35 cellular contexts compared by ENCODE assay signal in the genomic region with DNA sequence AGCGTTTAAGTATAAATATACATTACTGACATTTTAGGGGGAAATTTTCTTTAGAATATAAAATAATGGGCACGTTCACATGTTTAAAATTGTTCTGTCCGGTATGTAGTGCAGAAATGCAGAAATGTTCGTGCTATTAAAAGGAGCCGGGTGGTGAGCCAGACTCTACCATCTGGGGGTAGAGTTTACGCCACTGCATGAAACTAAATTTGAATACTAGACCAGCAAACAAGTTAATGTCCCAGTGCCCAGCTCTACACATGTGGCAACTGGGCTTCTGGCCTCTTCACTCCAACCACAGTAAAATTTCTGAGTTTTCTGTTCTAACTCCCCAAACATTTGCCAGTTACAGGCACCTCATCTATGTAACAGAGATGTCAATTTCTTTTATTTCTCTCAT.
"Had no signal": no experiment of that assay in that cellular context is flagged by ENCODE, and none has a peak within 500 bp of the region (broad histone marks: within the 10 kb centered on the region; RNA-seq: fewer than 3 reads in every experiment).

No MANE protein-coding gene starts in this region.

- H3K27me3 ChIP-seq: ascending aorta, body of pancreas, brain microvascular endothelial cell, breast epithelium had no signal

- H3K27ac Mint-ChIP-seq: activated B cell treated with CpG ODN at 0.5 μM for 24 hours; activated CD4-positive, alpha-beta memory T cell treated with anti-CD3 and anti-CD28 coated beads for 36 hours; activated CD4-positive, alpha-beta T cell treated with anti-CD3 and anti-CD28 coated beads, Interleukin-2, amount 10 ng/mL, durations not matched to agents 24 days and 14 days; activated CD8-positive, alpha-beta T cell treated with anti-CD3 and anti-CD28 coated beads for 36 hours; activated naive CD4-positive, alpha-beta T cell treated with anti-CD3 and anti-CD28 coated beads, Interleukin-2, amount 10 ng/mL, durations not matched to agents 7 days and 5 days; activated naive CD4-positive, alpha-beta T cell treated with anti-CD3 and anti-CD28 coated beads, Interleukin-2, amount 50 U/mL, for 24 hours; activated naive CD8-positive, alpha-beta T cell; activated naive CD8-positive, alpha-beta T cell treated with anti-CD3 and anti-CD28 coated beads, Interleukin-2, amount 10 ng/mL, durations not matched to agents 7 days and 5 days; activated naive CD8-positive, alpha-beta T cell treated with anti-CD3 and anti-CD28 coated beads, Interleukin-2, amount 50 U/mL, for 24 hours; activated T-cell treated with anti-CD3 and anti-CD28 coated beads, Interleukin-2, amount 50 U/mL, for 24 hours; activated T-helper 2 cell treated with anti-CD3 and anti-CD28 coated beads, Interferon-gamma antibody, Interleukin-2, Interleukin-4, amounts not matched to agents 10 μg/mL and 5 μg/mL and 100 μg/mL, durations not matched to agents 14 hours and 24 hours and 36 hours; T-helper 1 cell treated with Interleukin-12 subunit alpha and Interleukin-12 subunit beta and Interleukin-4 antibody, amounts not matched to agents 30 μg/mL and 1 μg/mL, for 36 hours; T-helper 2 cell treated with Interferon-gamma antibody and Interleukin-4, amounts not matched to agents 5 μg/mL and 100 μg/mL, for 36 hours had no signal

- H3K4me1 Mint-ChIP-seq: activated B cell treated with CpG ODN at 0.5 μM for 24 hours; activated CD4-positive, alpha-beta T cell treated with anti-CD3 and anti-CD28 coated beads, Interleukin-2, amount 10 ng/mL, durations not matched to agents 24 days and 14 days; activated naive CD4-positive, alpha-beta T cell treated with anti-CD3 and anti-CD28 coated beads, Interleukin-2, amount 10 ng/mL, durations not matched to agents 7 days and 5 days; activated naive CD4-positive, alpha-beta T cell treated with anti-CD3 and anti-CD28 coated beads, Interleukin-2, amount 50 U/mL, for 24 hours; activated naive CD8-positive, alpha-beta T cell treated with anti-CD3 and anti-CD28 coated beads, Interleukin-2, amount 10 ng/mL, durations not matched to agents 7 days and 5 days; activated naive CD8-positive, alpha-beta T cell treated with anti-CD3 and anti-CD28 coated beads, Interleukin-2, amount 50 U/mL, for 24 hours had no signal

- H3K4me3 ChIP-seq: ascending aorta, body of pancreas, breast epithelium had no signal

- ATAC-seq: activated CD8-positive, alpha-beta T cell treated with anti-CD3 and anti-CD28 coated beads for 36 hours; activated naive CD8-positive, alpha-beta T cell treated with anti-CD3 and anti-CD28 coated beads, Interleukin-2, amount 50 U/mL, for 24 hours; body of pancreas had no signal

- H3K36me3 Mint-ChIP-seq: activated CD4-positive, alpha-beta memory T cell treated with anti-CD3 and anti-CD28 coated beads for 36 hours; activated naive CD4-positive, alpha-beta T cell treated with anti-CD3 and anti-CD28 coated beads, Interleukin-2, amount 10 ng/mL, durations not matched to agents 7 days and 5 days; activated naive CD4-positive, alpha-beta T cell treated with anti-CD3 and anti-CD28 coated beads, Interleukin-2, amount 50 U/mL, for 24 hours; activated naive CD8-positive, alpha-beta T cell; activated naive CD8-positive, alpha-beta T cell treated with anti-CD3 and anti-CD28 coated beads, Interleukin-2, amount 10 ng/mL, durations not matched to agents 7 days and 5 days had no signal

- FAIRE-seq: colon, TTC549 had no signal

- H3K36me3 ChIP-seq: ascending aorta, brain microvascular endothelial cell, breast epithelium had no signal

- H3K4me3 Mint-ChIP-seq: activated B cell treated with CpG ODN at 0.5 μM for 24 hours; activated CD4-positive, alpha-beta memory T cell treated with anti-CD3 and anti-CD28 coated beads for 36 hours; activated CD4-positive, alpha-beta T cell treated with anti-CD3 and anti-CD28 coated beads, Interleukin-2, amount 10 ng/mL, durations not matched to agents 24 days and 14 days; activated CD8-positive, alpha-beta T cell treated with anti-CD3 and anti-CD28 coated beads for 36 hours; activated naive CD4-positive, alpha-beta T cell treated with anti-CD3 and anti-CD28 coated beads, Interleukin-2, amount 10 ng/mL, durations not matched to agents 7 days and 5 days; activated naive CD4-positive, alpha-beta T cell treated with anti-CD3 and anti-CD28 coated beads, Interleukin-2, amount 50 U/mL, for 24 hours; activated naive CD8-positive, alpha-beta T cell; activated naive CD8-positive, alpha-beta T cell treated with anti-CD3 and anti-CD28 coated beads, Interleukin-2, amount 10 ng/mL, durations not matched to agents 7 days and 5 days; activated naive CD8-positive, alpha-beta T cell treated with anti-CD3 and anti-CD28 coated beads, Interleukin-2, amount 50 U/mL, for 24 hours; activated T-cell treated with anti-CD3 and anti-CD28 coated beads, Interleukin-2, amount 50 U/mL, for 24 hours; T-helper 1 cell treated with Interleukin-12 subunit alpha and Interleukin-12 subunit beta and Interleukin-4 antibody, amounts not matched to agents 30 μg/mL and 1 μg/mL, for 36 hours; T-helper 2 cell treated with Interferon-gamma antibody and Interleukin-4, amounts not matched to agents 5 μg/mL and 100 μg/mL, for 36 hours had no signal

- H3K9me3 Mint-ChIP-seq: activated CD4-positive, alpha-beta memory T cell treated with anti-CD3 and anti-CD28 coated beads for 36 hours; activated CD4-positive, alpha-beta T cell treated with anti-CD3 and anti-CD28 coated beads, Interleukin-2, amount 10 ng/mL, durations not matched to agents 24 days and 14 days; activated naive CD4-positive, alpha-beta T cell treated with anti-CD3 and anti-CD28 coated beads, Interleukin-2, amount 10 ng/mL, durations not matched to agents 7 days and 5 days; activated naive CD4-positive, alpha-beta T cell treated with anti-CD3 and anti-CD28 coated beads, Interleukin-2, amount 50 U/mL, for 24 hours; activated naive CD8-positive, alpha-beta T cell treated with anti-CD3 and anti-CD28 coated beads, Interleukin-2, amount 50 U/mL, for 24 hours had no signal

- H3K27ac ChIP-seq: ascending aorta, body of pancreas, brain microvascular endothelial cell, breast epithelium, VCaP had no signal

- H3K9me3 ChIP-seq: ascending aorta, body of pancreas, breast epithelium had no signal

- H3K27me3 Mint-ChIP-seq: activated B cell treated with CpG ODN at 0.5 μM for 24 hours; activated CD4-positive, alpha-beta memory T cell treated with anti-CD3 and anti-CD28 coated beads for 36 hours; activated CD4-positive, alpha-beta T cell treated with anti-CD3 and anti-CD28 coated beads, Interleukin-2, amount 10 ng/mL, durations not matched to agents 24 days and 14 days; activated CD8-positive, alpha-beta T cell treated with anti-CD3 and anti-CD28 coated beads for 36 hours; activated naive CD4-positive, alpha-beta T cell treated with anti-CD3 and anti-CD28 coated beads, Interleukin-2, amount 10 ng/mL, durations not matched to agents 7 days and 5 days; activated naive CD4-positive, alpha-beta T cell treated with anti-CD3 and anti-CD28 coated beads, Interleukin-2, amount 50 U/mL, for 24 hours; activated naive CD8-positive, alpha-beta T cell; activated naive CD8-positive, alpha-beta T cell treated with anti-CD3 and anti-CD28 coated beads, Interleukin-2, amount 10 ng/mL, durations not matched to agents 7 days and 5 days; activated naive CD8-positive, alpha-beta T cell treated with anti-CD3 and anti-CD28 coated beads, Interleukin-2, amount 50 U/mL, for 24 hours; activated T-cell treated with anti-CD3 and anti-CD28 coated beads, Interleukin-2, amount 50 U/mL, for 24 hours had no signal

- DNase-seq: activated B cell treated with CpG ODN at 0.5 μM for 24 hours; activated CD4-positive, alpha-beta memory T cell treated with anti-CD3 and anti-CD28 coated beads for 36 hours; activated CD4-positive, alpha-beta T cell treated with anti-CD3 and anti-CD28 coated beads for 4 hours; activated CD4-positive, alpha-beta T cell treated with anti-CD3 and anti-CD28 coated beads, Interleukin-2, amount 10 ng/mL, durations not matched to agents 24 days and 14 days; activated CD4-positive, alpha-beta T cell treated with anti-CD3 and anti-CD28 coated beads, Interleukin-2, amount 50 U/mL, for 1 hour; activated CD4-positive, alpha-beta T cell treated with anti-CD3 and anti-CD28 coated beads, Interleukin-2, amount 50 U/mL, for 4 hours; activated CD4-positive, CD25-positive, alpha-beta regulatory T cell treated with anti-CD3 and anti-CD28 coated beads, Interleukin-2, amount 50 U/mL, for 72 hours; activated CD8-positive, alpha-beta memory T cell treated with anti-CD3 and anti-CD28 coated beads, Interleukin-2, amount 50 U/mL, for 4 hours; activated CD8-positive, alpha-beta T cell treated with anti-CD3 and anti-CD28 coated beads for 36 hours; activated effector memory CD4-positive, alpha-beta T cell treated with Interleukin-2 at 50 U/mL for 16 hours; activated gamma-delta T cell; activated naive CD4-positive, alpha-beta T cell treated with anti-CD3 and anti-CD28 coated beads, Interleukin-2, amount 10 ng/mL, durations not matched to agents 7 days and 5 days; activated naive CD4-positive, alpha-beta T cell treated with Interleukin-2 at 50 U/mL for 16 hours; activated naive CD8-positive, alpha-beta T cell treated with anti-CD3 and anti-CD28 coated beads, Interleukin-2, amount 10 ng/mL, durations not matched to agents 7 days and 5 days; activated naive CD8-positive, alpha-beta T cell treated with anti-CD3 and anti-CD28 coated beads, Interleukin-2, amount 50 U/mL, for 24 hours; activated T-cell treated with anti-CD3 and anti-CD28 coated beads for 4 hours; activated T-cell treated with anti-CD3 and anti-CD28 coated beads, Interleukin-2, amount 50 U/mL, for 24 hours; activated T-cell treated with anti-CD3 and anti-CD28 coated beads, Interleukin-2, amount 50 U/mL, for 48 hours; amygdala; anterior cingulate cortex; body of pancreas; brain microvascular endothelial cell; central memory CD4-positive, alpha-beta T cell; T-helper 2 cell; T-helper 9 cell had no signal

- H3K4me1 ChIP-seq: ascending aorta, body of pancreas, breast epithelium had no signal
